1 cellular context compared by ENCODE assay signal in genomic region chr2:72993147-72993546, GRCh38.
TF ChIP-seq lines count a peak whose summit lies in the region.

No MANE protein-coding gene starts in this region.

TF ChIP-seq in HepG2, 621 proteins besides CTCF, POLR2A, EP300 and RAD21 (continued from another document and continues in another):
- TF ChIP-seq ARID5B (CRISPR knock-in tag; IDR thresholded peaks at IDR 0.05) (0 out of 2 replicates have a peak, but pooled peaks have one; percentile 20), TBL1XR1 (IDR thresholded peaks at IDR 0.05; ENCODE audit: borderline replicate concordance, low read length, partially characterized antibody) (no peak), MED8 (CRISPR knock-in tag; IDR thresholded peaks at IDR 0.05; ENCODE audit: insufficient replicate concordance) (no peak), ZNF782 (CRISPR knock-in tag; IDR thresholded peaks at IDR 0.05; ENCODE audit: borderline replicate concordance) (0 out of 2 replicates have a peak, but pooled peaks have one; percentile 16), HNRNPK (IDR thresholded peaks at IDR 0.05; ENCODE audit: low read depth, low read length, poor library complexity, severe bottlenecking) (no peak), ZNF281 (CRISPR knock-in tag; IDR thresholded peaks at IDR 0.05; ENCODE audit: borderline replicate concordance) (peak; percentile 79; the same call in 1 of the 2 replicates), GMEB1 (CRISPR knock-in tag; IDR thresholded peaks at IDR 0.05; ENCODE audit: borderline replicate concordance) (no peak), ZNF792 (CRISPR knock-in tag; IDR thresholded peaks at IDR 0.05) (no peak), BCL6 (CRISPR knock-in tag; IDR thresholded peaks at IDR 0.05) (no peak), ZNF687 (CRISPR knock-in tag; IDR thresholded peaks at IDR 0.05) (peak; percentile 76), MNT (IDR thresholded peaks at IDR 0.05) (no peak), SUZ12 (IDR thresholded peaks at IDR 0.05; ENCODE audit: low read depth, low read length) (no peak), ERF (CRISPR knock-in tag; IDR thresholded peaks at IDR 0.05) (peak; percentile 74; the same call in 1 of the 2 replicates), MIER3 (CRISPR knock-in tag; IDR thresholded peaks at IDR 0.05; ENCODE audit: borderline replicate concordance) (no peak; the same call in 1 of the 2 replicates), ZMAT5 (CRISPR knock-in tag; IDR thresholded peaks at IDR 0.05; ENCODE audit: borderline replicate concordance, low read depth) (no peak), RCOR2 (CRISPR knock-in tag; IDR thresholded peaks at IDR 0.05) (no peak), NR2F2 (IDR thresholded peaks at IDR 0.05; ENCODE audit: borderline replicate concordance, low read depth) (peak; percentile 53; the same call in 1 of the 2 replicates), NCOA1 (CRISPR knock-in tag; IDR thresholded peaks at IDR 0.05) (no peak), TSC22D2 (CRISPR knock-in tag; IDR thresholded peaks at IDR 0.05; ENCODE audit: borderline replicate concordance) (no peak), FOXP1 (IDR thresholded peaks at IDR 0.05) (no peak), FOXP1 (CRISPR knock-in tag; IDR thresholded peaks at IDR 0.05) (no peak), ZNF280D (CRISPR knock-in tag; IDR thresholded peaks at IDR 0.05) (peak; percentile 67; the same call in 1 of the 2 replicates), ZNF232 (CRISPR knock-in tag; IDR thresholded peaks at IDR 0.05; ENCODE audit: borderline replicate concordance) (no peak), DDIT3 (CRISPR knock-in tag; IDR thresholded peaks at IDR 0.05) (no peak), FOXJ3 (CRISPR knock-in tag; IDR thresholded peaks at IDR 0.05; ENCODE audit: borderline replicate concordance) (0 out of 2 replicates have a peak, but pooled peaks have one; percentile 5), NFRKB (IDR thresholded peaks at IDR 0.05) (no peak), ATF7 (IDR thresholded peaks at IDR 0.05) (no peak), ATF7 (CRISPR knock-in tag; IDR thresholded peaks at IDR 0.05) (no peak), ZNF333 (CRISPR knock-in tag; IDR thresholded peaks at IDR 0.05; ENCODE audit: borderline replicate concordance) (no peak), ZSCAN31 (CRISPR knock-in tag; IDR thresholded peaks at IDR 0.05; ENCODE audit: low read depth) (0 out of 2 replicates have a peak, but pooled peaks have one; percentile 43), ATF2 (CRISPR knock-in tag; IDR thresholded peaks at IDR 0.05) (peak; percentile 26; the same call in 1 of the 2 replicates), EEA1 (CRISPR knock-in tag; IDR thresholded peaks at IDR 0.05; ENCODE audit: borderline replicate concordance) (no peak), ZNF720 (CRISPR knock-in tag; IDR thresholded peaks at IDR 0.05) (no peak), NR2F1 (CRISPR knock-in tag; IDR thresholded peaks at IDR 0.05) (peak; percentile 56 to 84; a peak in 3 of 4 replicates), MIER2 (CRISPR knock-in tag; IDR thresholded peaks at IDR 0.05) (0 out of 2 replicates have a peak, but pooled peaks have one; percentile 27), ZNF589 (CRISPR knock-in tag; conservative IDR thresholded peaks at IDR 0.05) (no peak), RORA (CRISPR knock-in tag; IDR thresholded peaks at IDR 0.05) (no peak), FLYWCH1 (CRISPR knock-in tag; IDR thresholded peaks at IDR 0.05) (no peak)
